In genomic region chr15:58886921-58887320, GRCh38 we compare ENCODE assay signal across 1 cellular context.
TF ChIP-seq lines count a peak whose summit lies in the region.

No MANE protein-coding gene starts in this region.

TF ChIP-seq in endothelial cell of umbilical vein, 7 proteins besides CTCF, POLR2A, EP300 and RAD21:
- TF ChIP-seq GATA2 (IDR thresholded peaks at IDR 0.05; ENCODE audit: insufficient read depth, insufficient read length, low read depth, low read length) (no peak), MYC (IDR thresholded peaks at IDR 0.05; ENCODE audit: low read depth, low read length) (no peak), JUN (IDR thresholded peaks at IDR 0.05; ENCODE audit: borderline replicate concordance, insufficient read depth, insufficient read length, low read depth) (no peak), FOS (IDR thresholded peaks at IDR 0.05; ENCODE audit: borderline replicate concordance, insufficient read depth, low read length) (no peak)
- TF ChIP-seq, protein P1, sequence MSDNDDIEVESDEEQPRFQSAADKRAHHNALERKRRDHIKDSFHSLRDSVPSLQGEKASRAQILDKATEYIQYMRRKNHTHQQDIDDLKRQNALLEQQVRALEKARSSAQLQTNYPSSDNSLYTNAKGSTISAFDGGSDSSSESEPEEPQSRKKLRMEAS (IDR thresholded peaks at IDR 0.05; ENCODE audit: insufficient read depth, insufficient read length) = no peak
